Comparison of ENCODE assay signal across 15 cellular contexts in the genomic region with DNA sequence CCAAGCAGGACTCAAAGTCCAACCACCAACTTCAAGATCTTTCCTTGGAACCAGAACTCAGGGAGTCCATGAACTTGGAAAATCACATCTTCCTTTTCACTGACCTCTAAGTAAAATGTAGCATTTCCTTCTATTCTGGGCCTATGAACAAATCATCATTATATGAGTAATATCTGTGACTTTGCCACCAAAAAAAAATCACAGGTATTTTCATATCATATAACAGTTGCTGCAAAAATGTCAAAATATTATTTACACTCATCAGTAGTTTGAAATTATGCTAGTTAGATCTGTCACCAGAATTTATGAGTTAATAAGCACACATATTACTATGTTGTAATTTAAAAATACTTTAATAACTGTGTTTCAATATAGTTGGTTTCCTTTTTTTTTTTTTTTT. TPM values are rescaled to one million over a fixed set of nuclear protein-coding genes. Genes with fewer than 3 reads are reported as not detected.
DNase-seq lines count a peak whose midpoint lies in the region; ATAC-seq and TF ChIP-seq lines count a peak whose summit lies in the region.
"Had no signal": no experiment of that assay in that cellular context is flagged by ENCODE, and none has a peak within 500 bp of the region (broad histone marks: within the 10 kb centered on the region; RNA-seq: fewer than 3 reads in every experiment).

No MANE protein-coding gene starts in this region.

- peaks cover 4 to 16% of the 10 kb centered on the region in 2 donors for H3K36me3 Mint-ChIP-seq in CD14-positive monocyte
- H3K36me3 Mint-ChIP-seq in stimulated activated memory B cell treated with anti-CD40 and anti-IgM and Interleukin-4, amounts not matched to agents 10 μg/mL and 1 μg/mL and 100 μg/mL, for 72 hours: no peaks in the 10 kb centered on the region
- H3K36me3 Mint-ChIP-seq in activated T-helper 2 cell treated with anti-CD3 and anti-CD28 coated beads, Interferon-gamma antibody, Interleukin-2, Interleukin-4, amounts not matched to agents 10 μg/mL and 5 μg/mL and 100 μg/mL, durations not matched to agents 14 hours and 24 hours and 36 hours (ENCODE audit: low read depth): no peaks in the 10 kb centered on the region
- no peaks in the 10 kb centered on the region for H3K36me3 Mint-ChIP-seq in T-cell
- H3K36me3 Mint-ChIP-seq in activated CD8-positive, alpha-beta T cell treated with anti-CD3 and anti-CD28 coated beads for 36 hours (ENCODE audit: low read depth): no peaks in the 10 kb centered on the region
- H3K36me3 Mint-ChIP-seq: activated naive CD4-positive, alpha-beta T cell treated with anti-CD3 and anti-CD28 coated beads, Interleukin-2, amount 50 U/mL, for 24 hours; CD8-positive, alpha-beta T cell had no signal

- H3K27me3 Mint-ChIP-seq in CD14-positive monocyte (ENCODE audit: low read depth in 3 of 3): peaks cover 0 to 2% (median 0%) of the 10 kb centered on the region in 3 donors
- no peaks in the 10 kb centered on the region for H3K27me3 Mint-ChIP-seq in stimulated activated memory B cell treated with anti-CD40 and anti-IgM and Interleukin-4, amounts not matched to agents 10 μg/mL and 1 μg/mL and 100 μg/mL, for 72 hours
- H3K27me3 Mint-ChIP-seq in activated T-helper 2 cell treated with anti-CD3 and anti-CD28 coated beads, Interferon-gamma antibody, Interleukin-2, Interleukin-4, amounts not matched to agents 10 μg/mL and 5 μg/mL and 100 μg/mL, durations not matched to agents 14 hours and 24 hours and 36 hours (ENCODE audit: low read depth): no peaks in the 10 kb centered on the region
- no peaks in the 10 kb centered on the region for H3K27me3 Mint-ChIP-seq in T-cell
- H3K27me3 Mint-ChIP-seq in activated CD8-positive, alpha-beta T cell treated with anti-CD3 and anti-CD28 coated beads for 36 hours: no peaks in the 10 kb centered on the region
- H3K27me3 Mint-ChIP-seq: activated naive CD4-positive, alpha-beta T cell treated with anti-CD3 and anti-CD28 coated beads, Interleukin-2, amount 50 U/mL, for 24 hours had no signal

- H3K27ac Mint-ChIP-seq in CD14-positive monocyte (peak overlapping the region in 5 of 7 donors; percentile 2 to 81 (median 60)), T-cell (no peak overlapping the region)
- peak overlapping the region; percentile 100 for H3K27ac Mint-ChIP-seq in stimulated activated memory B cell treated with anti-CD40 and anti-IgM and Interleukin-4, amounts not matched to agents 10 μg/mL and 1 μg/mL and 100 μg/mL, for 72 hours
- H3K27ac Mint-ChIP-seq in activated T-helper 2 cell treated with anti-CD3 and anti-CD28 coated beads, Interferon-gamma antibody, Interleukin-2, Interleukin-4, amounts not matched to agents 10 μg/mL and 5 μg/mL and 100 μg/mL, durations not matched to agents 14 hours and 24 hours and 36 hours: no peak overlapping the region
- H3K27ac Mint-ChIP-seq in activated CD8-positive, alpha-beta T cell treated with anti-CD3 and anti-CD28 coated beads for 36 hours: no peak overlapping the region
- H3K27ac Mint-ChIP-seq: activated CD8-positive, alpha-beta T cell treated with anti-CD3 and anti-CD28 coated beads, Interleukin-2, amount 10 ng/mL, durations not matched to agents 7 days and 5 days; activated naive CD4-positive, alpha-beta T cell treated with anti-CD3 and anti-CD28 coated beads, Interleukin-2, amount 50 U/mL, for 24 hours; CD8-positive, alpha-beta T cell had no signal

- H3K4me3 ChIP-seq in ascending aorta (no peak overlapping the region), liver (ENCODE audit: low read depth in 1 of 3, low read length in 3 of 3) (no peak overlapping the region)

- H3K27me3 ChIP-seq in ascending aorta (no peaks in the 10 kb centered on the region), liver (ENCODE audit: control insufficient read depth in 4 of 4, insufficient read depth in 4 of 4, low read length in 3 of 4) (no peaks in the 10 kb centered on the region)

- intact Hi-C loops in CD14-positive monocyte (cut with micrococcal nuclease): no loop called here
- intact Hi-C loops in ascending aorta (cut with DNase I): loop anchor here (5.0 kb wide), 1 partner anchor 141 kb away; no protein-coding TSS in a partner anchor
- intact Hi-C loops in activated T-helper 2 cell treated with anti-CD3 and anti-CD28 coated beads, Interferon-gamma antibody, Interleukin-2, Interleukin-4, amounts not matched to agents 10 μg/mL and 5 μg/mL and 100 μg/mL, durations not matched to agents 14 hours and 24 hours and 36 hours (cut with micrococcal nuclease): no loop called here
- intact Hi-C loops in activated CD8-positive, alpha-beta T cell treated with anti-CD3 and anti-CD28 coated beads for 36 hours (cut with micrococcal nuclease): no loop called here

- no peak for TF ChIP-seq CTCF in CD14-positive monocyte (IDR thresholded peaks at IDR 0.05)
- no peak for TF ChIP-seq CTCF in ascending aorta (IDR thresholded peaks at IDR 0.05)
- TF ChIP-seq CTCF in liver (IDR thresholded peaks at IDR 0.05; ENCODE audit: low read depth, low read length, missing input control): no peak
- no peak for TF ChIP-seq CTCF in activated CD8-positive, alpha-beta T cell treated with anti-CD3 and anti-CD28 coated beads for 36 hours (IDR thresholded peaks at IDR 0.05)

- H3K9me3 ChIP-seq in ascending aorta (no peaks in the 10 kb centered on the region), liver (ENCODE audit: control insufficient read depth in 4 of 4, low read length in 3 of 4) (peaks cover 0 to 3% (median 0%) of the 10 kb centered on the region in 4 donors)

- no peak overlapping the region for H3K4me3 Mint-ChIP-seq in CD14-positive monocyte
- H3K4me3 Mint-ChIP-seq in stimulated activated memory B cell treated with anti-CD40 and anti-IgM and Interleukin-4, amounts not matched to agents 10 μg/mL and 1 μg/mL and 100 μg/mL, for 72 hours: no peak overlapping the region
- no peak overlapping the region for H3K4me3 Mint-ChIP-seq in activated T-helper 2 cell treated with anti-CD3 and anti-CD28 coated beads, Interferon-gamma antibody, Interleukin-2, Interleukin-4, amounts not matched to agents 10 μg/mL and 5 μg/mL and 100 μg/mL, durations not matched to agents 14 hours and 24 hours and 36 hours (ENCODE audit: low read depth)
- no peak overlapping the region for H3K4me3 Mint-ChIP-seq in T-cell
- no peak overlapping the region for H3K4me3 Mint-ChIP-seq in activated CD8-positive, alpha-beta T cell treated with anti-CD3 and anti-CD28 coated beads for 36 hours
- H3K4me3 Mint-ChIP-seq: activated CD8-positive, alpha-beta T cell treated with anti-CD3 and anti-CD28 coated beads, Interleukin-2, amount 10 ng/mL, durations not matched to agents 7 days and 5 days; activated naive CD4-positive, alpha-beta T cell treated with anti-CD3 and anti-CD28 coated beads, Interleukin-2, amount 50 U/mL, for 24 hours; CD8-positive, alpha-beta T cell; neural crest cell had no signal

- H3K27ac ChIP-seq in ascending aorta (peak overlapping the region; percentile 93 to 98), liver (ENCODE audit: low read depth in 1 of 2, low read length in 2 of 2) (peak overlapping the region; percentile 50 to 62)

- H3K36me3 ChIP-seq in ascending aorta: no peaks in the 10 kb centered on the region
- H3K36me3 ChIP-seq in liver (ENCODE audit: control insufficient read depth in 4 of 4, insufficient read depth in 3 of 4, low read depth in 1 of 4, low read length in 3 of 4): no peaks in the 10 kb centered on the region

- TF ChIP-seq RAD21 in liver (IDR thresholded peaks at IDR 0.05): no peak

- CTCF ChIA-PET in T-cell (lab: Charles Lee): interaction anchor here in 1 of 2 donors (0.5 to 1.1 kb wide), 2 partner anchors 18 to 1720 kb away, joined by 3 to 4 read pairs; no protein-coding TSS in a partner anchor
- CTCF ChIA-PET in activated CD8-positive, alpha-beta T cell treated with anti-CD3 and anti-CD28 coated beads for 36 hours (lab: Charles Lee): interaction anchor here (4.2 kb wide), 1 partner anchor 40 kb away, joined by 21 read pairs; no protein-coding TSS in a partner anchor

- H3K9me3 Mint-ChIP-seq in CD14-positive monocyte (peaks cover 0 to 5% (median 3%) of the 10 kb centered on the region in 7 donors), T-cell (peaks cover 0 to 3% (median 0%) of the 10 kb centered on the region in 3 donors)
- H3K9me3 Mint-ChIP-seq in stimulated activated memory B cell treated with anti-CD40 and anti-IgM and Interleukin-4, amounts not matched to agents 10 μg/mL and 1 μg/mL and 100 μg/mL, for 72 hours: no peaks in the 10 kb centered on the region
- H3K9me3 Mint-ChIP-seq in activated T-helper 2 cell treated with anti-CD3 and anti-CD28 coated beads, Interferon-gamma antibody, Interleukin-2, Interleukin-4, amounts not matched to agents 10 μg/mL and 5 μg/mL and 100 μg/mL, durations not matched to agents 14 hours and 24 hours and 36 hours: peaks cover 4% of the 10 kb centered on the region
- H3K9me3 Mint-ChIP-seq in activated CD8-positive, alpha-beta T cell treated with anti-CD3 and anti-CD28 coated beads for 36 hours: peaks cover 3% of the 10 kb centered on the region
- H3K9me3 Mint-ChIP-seq: activated naive CD4-positive, alpha-beta T cell treated with anti-CD3 and anti-CD28 coated beads, Interleukin-2, amount 50 U/mL, for 24 hours had no signal

- H3K4me1 Mint-ChIP-seq in CD14-positive monocyte (peaks cover 22% of the 10 kb centered on the region), T-cell (peaks cover 1 to 4% (median 2%) of the 10 kb centered on the region in 3 donors)
- peaks cover 81% of the 10 kb centered on the region for H3K4me1 Mint-ChIP-seq in stimulated activated memory B cell treated with anti-CD40 and anti-IgM and Interleukin-4, amounts not matched to agents 10 μg/mL and 1 μg/mL and 100 μg/mL, for 72 hours
- H3K4me1 Mint-ChIP-seq in activated T-helper 2 cell treated with anti-CD3 and anti-CD28 coated beads, Interferon-gamma antibody, Interleukin-2, Interleukin-4, amounts not matched to agents 10 μg/mL and 5 μg/mL and 100 μg/mL, durations not matched to agents 14 hours and 24 hours and 36 hours (ENCODE audit: low read depth): peaks cover 2% of the 10 kb centered on the region
- peaks cover 15% of the 10 kb centered on the region for H3K4me1 Mint-ChIP-seq in activated CD8-positive, alpha-beta T cell treated with anti-CD3 and anti-CD28 coated beads for 36 hours (ENCODE audit: low read depth)

- no peak for DNase-seq in CD14-positive monocyte (ENCODE audit: low spot score)
- DNase-seq in ascending aorta (ENCODE audit: low spot score in 2 of 2): no peak
- no peak for DNase-seq in islet precursor cell
- DNase-seq in activated T-helper 2 cell treated with anti-CD3 and anti-CD28 coated beads, Interferon-gamma antibody, Interleukin-2, Interleukin-4, amounts not matched to agents 10 μg/mL and 5 μg/mL and 100 μg/mL, durations not matched to agents 14 hours and 24 hours and 36 hours (ENCODE audit: low spot score): no peak
- DNase-seq in T-cell: no peak
- no peak for DNase-seq in activated CD8-positive, alpha-beta T cell treated with anti-CD3 and anti-CD28 coated beads for 36 hours
- DNase-seq: activated CD8-positive, alpha-beta T cell treated with anti-CD3 and anti-CD28 coated beads, Interleukin-2, amount 10 ng/mL, durations not matched to agents 7 days and 5 days; CD8-positive, alpha-beta T cell; effector CD4-positive, alpha-beta T cell; NCI-H1436; stimulated activated CD4-positive, alpha-beta T cell treated with anti-CD3 and anti-CD28 coated beads, Interleukin-2, amount 100 ng/mL, for 48 hours had no signal

- H3K4me1 ChIP-seq in ascending aorta: peaks cover 23 to 65% of the 10 kb centered on the region in 2 donors
- no peaks in the 10 kb centered on the region for H3K4me1 ChIP-seq in liver (ENCODE audit: control insufficient read depth in 4 of 4, insufficient read depth in 4 of 4, low read length in 3 of 4)

- no peak for ATAC-seq in stimulated activated memory B cell treated with anti-CD40 and anti-IgM and Interleukin-4, amounts not matched to agents 10 μg/mL and 1 μg/mL and 100 μg/mL, for 72 hours
- ATAC-seq in T-cell (replicated peaks in 1 of 4): no peak
- ATAC-seq in activated CD8-positive, alpha-beta T cell treated with anti-CD3 and anti-CD28 coated beads for 36 hours: no peak
- ATAC-seq: activated CD8-positive, alpha-beta T cell treated with anti-CD3 and anti-CD28 coated beads, Interleukin-2, amount 10 ng/mL, durations not matched to agents 7 days and 5 days; CD8-positive, alpha-beta T cell had no signal

- no peak overlapping the region for H3K9ac ChIP-seq in liver (ENCODE audit: low read depth in 1 of 2, low read length in 2 of 2)

- POLR2A ChIA-PET in T-cell (lab: Charles Lee): no interaction called here
- POLR2A ChIA-PET in activated CD8-positive, alpha-beta T cell treated with anti-CD3 and anti-CD28 coated beads for 36 hours (lab: Charles Lee): interaction anchor here (3.9 kb wide), 1 partner anchor 15 kb away, joined by 20 read pairs; a partner anchor contains a TSS

RNA-seq across cellular contexts. Expression of a gene that starts 27.3 kb away (rescaled TPM):
- polyA plus RNA-seq in CD14-positive monocyte (not detected), liver (under 1 TPM; 0.05 to 0.08 TPM)
- total RNA-seq in ascending aorta (not detected), liver (under 1 TPM in 1 of 2 donors, not detected in 1; 0.33 TPM), T-cell (under 1 TPM in 1 of 5 donors, not detected in 4; 0.33 TPM)
- total RNA-seq in activated T-helper 2 cell treated with anti-CD3 and anti-CD28 coated beads, Interferon-gamma antibody, Interleukin-2, Interleukin-4, amounts not matched to agents 10 μg/mL and 5 μg/mL and 100 μg/mL, durations not matched to agents 14 hours and 24 hours and 36 hours: not detected in 2 replicates
- total RNA-seq in activated CD8-positive, alpha-beta T cell treated with anti-CD3 and anti-CD28 coated beads for 36 hours: not detected
- total RNA-seq: activated CD8-positive, alpha-beta T cell treated with anti-CD3 and anti-CD28 coated beads, Interleukin-2, amount 10 ng/mL, durations not matched to agents 7 days and 5 days; CD8-positive, alpha-beta T cell; neural crest cell had no signal

Comparison
In these comparisons a context has a peak if more than half of its experiments do, and no peak if none do; other contexts are left out.
1. H3K27ac Mint-ChIP-seq: peak in CD14-positive monocyte (5 of 7) and stimulated activated memory B cell treated with anti-CD40 and anti-IgM and Interleukin-4, amounts not matched to agents 10 μg/mL and 1 μg/mL and 100 μg/mL, for 72 hours (single experiment); none in activated T-helper 2 cell treated with anti-CD3 and anti-CD28 coated beads, Interferon-gamma antibody, Interleukin-2, Interleukin-4, amounts not matched to agents 10 μg/mL and 5 μg/mL and 100 μg/mL, durations not matched to agents 14 hours and 24 hours and 36 hours (single experiment), T-cell (0 of 2) and activated CD8-positive, alpha-beta T cell treated with anti-CD3 and anti-CD28 coated beads for 36 hours (single experiment).